Comparison of ENCODE assay signal across 18 cellular contexts in the genomic region with DNA sequence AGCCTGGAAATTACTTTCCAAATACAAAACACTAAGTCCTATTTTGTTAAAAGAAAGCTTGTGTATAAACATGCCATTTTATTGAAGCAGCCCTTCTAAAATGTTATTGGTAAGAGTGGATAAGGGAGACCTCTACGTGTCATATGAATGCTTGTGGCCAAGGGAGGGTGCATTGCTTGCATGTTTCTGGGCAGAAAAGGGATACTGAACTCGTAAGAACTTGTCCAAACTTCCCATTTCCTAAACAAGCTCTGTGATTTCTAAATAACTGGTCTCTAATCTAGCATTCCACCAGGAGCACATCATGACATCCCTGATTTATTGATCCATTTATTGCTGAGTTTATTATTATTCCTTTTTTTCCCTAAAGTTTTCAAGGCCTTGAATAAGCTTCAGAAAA.
DNase-seq lines count a peak whose midpoint lies in the region; ATAC-seq and TF ChIP-seq lines count a peak whose summit lies in the region.
"Had no signal": no experiment of that assay in that cellular context is flagged by ENCODE, and none has a peak within 500 bp of the region (broad histone marks: within the 10 kb centered on the region; RNA-seq: fewer than 3 reads in every experiment).

No MANE protein-coding gene starts in this region.

- WGBS in tibial nerve, 2 donors: 46 to 57% methylated on average over 2 of the region's 2 CpGs

- no peak overlapping the region for H3K4me3 ChIP-seq in adipocyte (ENCODE audit: low read length)
- no peak overlapping the region for H3K4me3 ChIP-seq in foreskin fibroblast (ENCODE audit: low read depth in 1 of 2, low read length in 2 of 2)
- no peak overlapping the region for H3K4me3 ChIP-seq in tibial nerve
- H3K4me3 ChIP-seq: gastroesophageal sphincter, GM23338 had no signal

- peaks cover 14% of the 10 kb centered on the region for H3K4me1 ChIP-seq in adipocyte (ENCODE audit: control insufficient read depth, insufficient read depth, low read length)
- H3K4me1 ChIP-seq in tibial nerve: peaks cover 0 to 11% (median 0%) of the 10 kb centered on the region in 4 donors

- TF ChIP-seq POLR2A in tibial nerve (IDR thresholded peaks at IDR 0.05): no peak

- no peak for TF ChIP-seq EP300 in tibial nerve (IDR thresholded peaks at IDR 0.05)

- H3K9me3 ChIP-seq in adipocyte (ENCODE audit: control insufficient read depth, low read length) (no peaks in the 10 kb centered on the region), tibial nerve (no peaks in the 10 kb centered on the region)
- H3K9me3 ChIP-seq: gastroesophageal sphincter had no signal

- ATAC-seq in GM18520 (IDR thresholded peaks at IDR 0.05; ENCODE audit: unreplicated experiment): no peak
- ATAC-seq: gastroesophageal sphincter, GM23338, T-cell had no signal

- no peaks in the 10 kb centered on the region for H3K27me3 ChIP-seq in adipocyte (replicated peaks; ENCODE audit: control insufficient read depth, insufficient read depth, low read length)
- no peaks in the 10 kb centered on the region for H3K27me3 ChIP-seq in tibial nerve
- H3K27me3 ChIP-seq: gastroesophageal sphincter had no signal

- peak; percentile 78 for DNase-seq in GM04503 (ENCODE audit: low read depth)
- DNase-seq in adipocyte (ENCODE audit: low read depth): peak; percentile 33
- DNase-seq in foreskin fibroblast: peak; percentile 16 to 26
- peak; percentile 16 for DNase-seq in stromal cell of bone marrow (ENCODE audit: low read depth)
- DNase-seq in NCI-H1048 (lab: John Stamatoyannopoulos, UW): no peak
- DNase-seq in LoVo (ENCODE audit: low spot score): no peak
- no peak for DNase-seq in tibial nerve (ENCODE audit: low spot score in 2 of 2)
- DNase-seq: activated CD4-positive, alpha-beta T cell treated with anti-CD3 and anti-CD28 coated beads, Interleukin-2, amount 50 U/mL, for 1 hour; C1 segment of cervical spinal cord; DMS 273 treated with DMSO at 0.1 percent for 48 hours; endodermal cell; NCI-H2081; NCI-H510A treated with DMSO at 0.1 percent for 48 hours; stimulated activated CD4-positive, alpha-beta T cell treated with anti-CD3 and anti-CD28 coated beads, Interleukin-2, amount 100 ng/mL, for 48 hours; T-cell had no signal

- no peak overlapping the region for H3K9ac ChIP-seq in adipocyte (ENCODE audit: low read length)

- no peaks in the 10 kb centered on the region for H3K36me3 ChIP-seq in adipocyte (ENCODE audit: control insufficient read depth, insufficient read depth, low read length, severe bottlenecking)
- no peaks in the 10 kb centered on the region for H3K36me3 ChIP-seq in tibial nerve
- H3K36me3 ChIP-seq: gastroesophageal sphincter had no signal

- no peak overlapping the region for H3K27ac ChIP-seq in tibial nerve
- H3K27ac ChIP-seq: gastroesophageal sphincter had no signal

- no peak for TF ChIP-seq CTCF in foreskin fibroblast (IDR thresholded peaks at IDR 0.05; ENCODE audit: low read depth, low read length)
- no peak for TF ChIP-seq CTCF in tibial nerve (IDR thresholded peaks at IDR 0.05)

Comparison
In these comparisons a context has a peak if more than half of its experiments do, and no peak if none do; other contexts are left out.
1. DNase-seq: peak in GM04503 (single experiment), adipocyte (single experiment), foreskin fibroblast (2 of 2) and stromal cell of bone marrow (single experiment); none in NCI-H1048 (single experiment), LoVo (single experiment) and tibial nerve (0 of 2).